Comparison of ENCODE assay signal across 16 cellular contexts in the genomic region with DNA sequence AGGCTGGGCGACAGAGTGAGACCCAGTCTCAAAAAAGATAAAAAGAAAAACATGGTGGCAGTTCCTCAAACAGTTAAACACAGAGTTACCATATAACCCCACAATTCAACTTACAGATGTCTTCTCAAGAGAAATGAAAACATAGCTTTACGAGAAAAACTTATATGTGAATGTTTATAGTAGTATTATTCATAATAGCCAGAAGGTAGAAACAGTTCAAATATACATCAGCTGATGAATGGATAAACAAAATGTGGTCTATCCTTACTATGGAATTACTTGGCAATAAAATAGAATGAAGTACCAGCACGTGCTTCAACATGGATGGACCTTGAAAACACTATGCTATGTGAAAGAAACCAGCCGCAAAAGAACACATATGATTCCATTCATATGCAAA. TPM values are rescaled to one million over a fixed set of nuclear protein-coding genes. Genes with fewer than 3 reads are reported as not detected.
DNase-seq lines count a peak whose midpoint lies in the region; ATAC-seq and TF ChIP-seq lines count a peak whose summit lies in the region.
"Had no signal": no experiment of that assay in that cellular context is flagged by ENCODE, and none has a peak within 500 bp of the region (broad histone marks: within the 10 kb centered on the region; RNA-seq: fewer than 3 reads in every experiment).

No MANE protein-coding gene starts in this region.

- whole genome bisulfite sequencing in IMR-90 (ENCODE audit: extremely low coverage in 2 of 2, insufficient read length in 1 of 2), 2 experiments, result no CpG with 5 or more reads among the region's 4 CpGs

- TF ChIP-seq CTCF in IMR-90 (conservative IDR thresholded peaks at IDR 0.05; ENCODE audit: low read depth, low read length) (no peak), chondrocyte (IDR thresholded peaks at IDR 0.05) (no peak)

- H4K5ac ChIP-seq in IMR-90 (ENCODE audit: low read depth, low read length), result peak overlapping the region; percentile 41

- no peaks in the 10 kb centered on the region for H4K20me1 ChIP-seq in IMR-90 (ENCODE audit: insufficient read depth, low read length)

- no peaks in the 10 kb centered on the region for H3K27me3 Mint-ChIP-seq in chondrocyte (ENCODE audit: low read depth)
- H3K27me3 Mint-ChIP-seq: B cell; CD4-positive, alpha-beta memory T cell had no signal

- H2AFZ ChIP-seq in IMR-90 (replicated peaks; ENCODE audit: low read length, poor library complexity), result no peak overlapping the region

- peaks cover 21% of the 10 kb centered on the region for H3K9me1 ChIP-seq in IMR-90 (ENCODE audit: insufficient read depth, low read length)

- H3K27ac ChIP-seq in IMR-90 (ENCODE audit: insufficient read depth, low read length) (peak overlapping the region; percentile 58; the same call in 1 of the 2 replicates), caudate nucleus (ENCODE audit: low read depth, low read length) (no peak overlapping the region)

- intact Hi-C loops in IMR-90 (cut with micrococcal nuclease), result no loop called here

- no peaks in the 10 kb centered on the region for H3K9me3 Mint-ChIP-seq in chondrocyte (ENCODE audit: low read depth)
- H3K9me3 Mint-ChIP-seq: CD4-positive, alpha-beta memory T cell had no signal

- peak overlapping the region; percentile 34 for H3K4me2 ChIP-seq in IMR-90 (ENCODE audit: low read depth, low read length)

- no peak overlapping the region for H3K9ac ChIP-seq in IMR-90 (ENCODE audit: low read depth, low read length)

- H3K56ac ChIP-seq in IMR-90 (ENCODE audit: extremely low read depth, insufficient read depth, low read length), result no peak overlapping the region

- BruUV-seq in IMR-90 (replicated peaks; lab: Mats Ljungman, UMichigan), result no TSS peak

- ATAC-seq in IMR-90 (ENCODE audit: low read depth), result peak; percentile 19; the same call in 1 of the 2 replicates

- no peaks in the 10 kb centered on the region for H3K36me3 ChIP-seq in IMR-90 (ENCODE audit: control insufficient read depth, insufficient read depth, low read length)

- in situ Hi-C loops in IMR-90 (cut with MboI; ENCODE audit: low sequenced_read_pairs), result no loop called here

- H3K9me3 ChIP-seq in IMR-90 (ENCODE audit: control insufficient read depth, insufficient read depth, low read length), result peaks cover 4% of the 10 kb centered on the region; the same call in 1 of the 2 replicates

- H3K14ac ChIP-seq in IMR-90 (replicated peaks; ENCODE audit: low read depth, low read length), result peak overlapping the region; percentile 74

- H4K91ac ChIP-seq in IMR-90 (ENCODE audit: insufficient read depth, low read depth, low read length), result peak overlapping the region; percentile 24; the same call in 1 of the 2 replicates

- CTCF ChIA-PET in IMR-90 (lab: Yijun Ruan, JAX), result interaction anchor here (0.6 to 0.7 kb wide), 2 partner anchors 10 to 11 kb away, joined by 3 read pairs; no protein-coding TSS in a partner anchor

- no peak for TF ChIP-seq POLR2A in IMR-90 (IDR thresholded peaks at IDR 0.05; ENCODE audit: low read depth, low read length)

- H3K4me3 ChIP-seq in IMR-90 (ENCODE audit: insufficient read depth, low read depth, low read length), result no peak overlapping the region

- H3K79me1 ChIP-seq in IMR-90 (ENCODE audit: low read depth in 1 of 2, low read length in 2 of 2), result peaks cover 23 to 75% of the 10 kb centered on the region in 2 experiments

- peak overlapping the region in 1 of 2 experiments; percentile 33; a peak in 3 of 4 replicates for H4K8ac ChIP-seq in IMR-90 (ENCODE audit: low read depth in 2 of 2, low read length in 2 of 2)

- H3K27me3 ChIP-seq in IMR-90 (ENCODE audit: control insufficient read depth, insufficient read depth, low read length), result no peaks in the 10 kb centered on the region

- H3K4me3 Mint-ChIP-seq in chondrocyte (ENCODE audit: unreplicated experiment), result no peak overlapping the region
- H3K4me3 Mint-ChIP-seq: B cell; CD4-positive, alpha-beta memory T cell had no signal

- H3K36me3 Mint-ChIP-seq in chondrocyte (ENCODE audit: low read depth), result no peaks in the 10 kb centered on the region
- H3K36me3 Mint-ChIP-seq: CD4-positive, alpha-beta memory T cell had no signal

- peak overlapping the region; percentile 24; the same call in 1 of the 2 replicates for H2AK5ac ChIP-seq in IMR-90 (ENCODE audit: low read depth, low read length)

- H2AK9ac ChIP-seq in IMR-90 (replicated peaks; ENCODE audit: low read depth, low read length, poor library complexity), result peak overlapping the region; percentile 4

- peak overlapping the region; percentile 71 for H2BK5ac ChIP-seq in IMR-90 (ENCODE audit: low read depth, low read length, poor library complexity, severe bottlenecking)

- H2BK20ac ChIP-seq in IMR-90 (ENCODE audit: low read depth, low read length), result peak overlapping the region; percentile 46

- peaks cover 36% of the 10 kb centered on the region for H3K4me1 Mint-ChIP-seq in chondrocyte (ENCODE audit: low read depth)

- H3K27ac Mint-ChIP-seq in chondrocyte (ENCODE audit: unreplicated experiment), result peak overlapping the region; percentile 64
- H3K27ac Mint-ChIP-seq: B cell had no signal

- H3K4ac ChIP-seq in IMR-90 (ENCODE audit: low read depth, low read length), result peak overlapping the region; percentile 65

- H2BK120ac ChIP-seq in IMR-90 (ENCODE audit: low read depth, low read length), result peak overlapping the region; percentile 30; the same call in 1 of the 2 replicates

- DNase-seq in EH (ENCODE audit: low read depth) (peak; percentile 9), IMR-90 (peak; percentile 46), chondrocyte (ENCODE audit: low spot score) (no peak), caudate nucleus (lab: John Stamatoyannopoulos, UW) (no peak), globus pallidus (ENCODE audit: low spot score) (no peak)
- DNase-seq in activated CD4-positive, CD25-positive, alpha-beta regulatory T cell treated with anti-CD3 and anti-CD28 coated beads, Interleukin-2, amount 50 U/mL, for 72 hours, result no peak
- no peak for DNase-seq in activated CD4-positive, alpha-beta T cell treated with anti-CD3 and anti-CD28 coated beads for 4 hours
- DNase-seq: ACHN; C1 segment of cervical spinal cord; CD4-positive, alpha-beta memory T cell; DMS79; EL; GDM1; HCEC 1CT; KBM-7 had no signal

- TF ChIP-seq RAD21 in IMR-90 (IDR thresholded peaks at IDR 0.05; ENCODE audit: low read length), result no peak

- POLR2A ChIA-PET in IMR-90 (lab: Charles Lee; ENCODE audit: unreplicated experiment), result no interaction called here

- peaks cover 23% of the 10 kb centered on the region for H3K4me1 ChIP-seq in IMR-90 (ENCODE audit: control insufficient read depth, insufficient read depth, low read length)

- dilution Hi-C loops in IMR-90 (cut with HindIII; ENCODE audit: low sequenced_read_pairs, unreplicated experiment), result no loop called here

- peak overlapping the region; percentile 90 for H3K18ac ChIP-seq in IMR-90 (ENCODE audit: low read depth, low read length)

- H3K23ac ChIP-seq in IMR-90 (ENCODE audit: low read depth, low read length), result 0 out of 2 replicates have a peak overlapping the region, but pooled peaks have one; percentile 13

- no peak overlapping the region; the same call in 2 of the 3 replicates for H2BK15ac ChIP-seq in IMR-90 (ENCODE audit: low read depth, low read length)

TF ChIP-seq in IMR-90, 13 proteins besides CTCF, POLR2A, EP300 and RAD21:
- TF ChIP-seq CHD1 (IDR thresholded peaks at IDR 0.05; ENCODE audit: low read depth, low read length), result no peak
- no peak for TF ChIP-seq RCOR1 (IDR thresholded peaks at IDR 0.05; ENCODE audit: insufficient replicate concordance, low read length)
- no peak for TF ChIP-seq RFX5 (IDR thresholded peaks at IDR 0.05; ENCODE audit: low read depth, low read length)
- no peak for TF ChIP-seq MAZ (IDR thresholded peaks at IDR 0.05; ENCODE audit: borderline replicate concordance, low read depth, low read length)
- no peak for TF ChIP-seq MXI1 (IDR thresholded peaks at IDR 0.05; ENCODE audit: borderline replicate concordance, low read depth, low read length)
- no peak for TF ChIP-seq FOS (IDR thresholded peaks at IDR 0.05; ENCODE audit: low read depth, low read length)

RNA-seq across cellular contexts. Expression of gene NF2, which starts 12.3 kb away (rescaled TPM):
- 151 and 181 TPM in 2 replicates for total RNA-seq in IMR-90 (2012; rRNA removed)
- polyA plus RNA-seq in IMR-90 (2012; rRNA removed), result 56.5 and 59.0 TPM in 2 replicates
- 34.7 and 46.5 TPM in 2 replicates for polyA plus RNA-seq in IMR-90 (2012; cell fraction: cytosol; rRNA removed)
- polyA plus RNA-seq in IMR-90 (2012; cell fraction: nucleus; rRNA removed; ENCODE audit: low replicate concordance), result 36.3 and 38.6 TPM in 2 replicates
- 73.0 to 90.9 TPM (median 75.0 TPM) in 3 replicates for total RNA-seq in chondrocyte

RNA-seq across cellular contexts. Expression of gene NIPSNAP1, which starts 34.8 kb away (rescaled TPM):
- total RNA-seq in IMR-90 (2012; rRNA removed) (61.4 and 68.3 TPM in 2 replicates), chondrocyte (33.4 to 40.8 TPM (median 35.3 TPM) in 3 replicates)
- 64.6 and 69.7 TPM in 2 replicates for polyA plus RNA-seq in IMR-90 (2012; rRNA removed)
- polyA plus RNA-seq in IMR-90 (2012; cell fraction: cytosol; rRNA removed), result 50.9 and 61.4 TPM in 2 replicates
- polyA plus RNA-seq in IMR-90 (2012; cell fraction: nucleus; rRNA removed; ENCODE audit: low replicate concordance), result 47.0 and 55.4 TPM in 2 replicates

Comparison
In these comparisons a context has a peak if more than half of its experiments do, and no peak if none do; other contexts are left out.
1. DNase-seq: peak in EH (single experiment) and IMR-90 (single experiment); none in chondrocyte (single experiment), activated CD4-positive, CD25-positive, alpha-beta regulatory T cell treated with anti-CD3 and anti-CD28 coated beads, Interleukin-2, amount 50 U/mL, for 72 hours (single experiment), caudate nucleus (0 of 61), globus pallidus (single experiment) and activated CD4-positive, alpha-beta T cell treated with anti-CD3 and anti-CD28 coated beads for 4 hours (0 of 2).